In genomic region chr6:136037246-136037884, GRCh38 we compare ENCODE assay signal across 8 cellular contexts.
A peak's percentile ranks its signal among the peaks of the same experiment; 100 is the strongest.
DNase-seq lines count a peak whose midpoint lies in the region; ATAC-seq and TF ChIP-seq lines count a peak whose summit lies in the region.

No MANE protein-coding gene starts in this region.

- H3K4me1 ChIP-seq in transverse colon = peaks cover 0 to 4% (median 2%) of the 10 kb centered on the region in 4 donors
- H3K4me1 ChIP-seq in CD8-positive, alpha-beta memory T cell (ENCODE audit: insufficient read depth, low read length) = no peaks in the 10 kb centered on the region

- WGBS in transverse colon (ENCODE audit: low coverage in 1 of 2), 2 donors = 60 to 70% methylated on average over 2 to 9 of the region's 9 CpGs

- TF ChIP-seq POLR2A in transverse colon (IDR thresholded peaks at IDR 0.05) = no peak

- ATAC-seq in activated naive CD4-positive, alpha-beta T cell treated with anti-CD3 and anti-CD28 coated beads, Interleukin-2, amount 50 U/mL, for 72 hours = peak; percentile 79 to 100
- peak; percentile 77 for ATAC-seq in memory B cell (ENCODE audit: low read depth)

- peak; percentile 16 to 67 for DNase-seq in activated naive CD4-positive, alpha-beta T cell treated with anti-CD3 and anti-CD28 coated beads, Interleukin-2, amount 50 U/mL, for 72 hours (ENCODE audit: low spot score in 2 of 2)
- DNase-seq in activated naive CD4-positive, alpha-beta T cell (lab: John Stamatoyannopoulos, UW) = no peak
- DNase-seq in memory B cell (ENCODE audit: low spot score in 2 of 2) = no peak
- DNase-seq in transverse colon = no peak
- DNase-seq in NCI-H82 (lab: John Stamatoyannopoulos, UW) = no peak
- no peak for DNase-seq in NCI-H128 (lab: John Stamatoyannopoulos, UW; ENCODE audit: unreplicated experiment)
- no peak for DNase-seq in CD8-positive, alpha-beta memory T cell

- POLR2A ChIA-PET in CD8-positive, alpha-beta memory T cell (lab: Charles Lee) = no interaction called here

- H3K27me3 ChIP-seq in transverse colon = no peaks in the 10 kb centered on the region
- H3K27me3 ChIP-seq in CD8-positive, alpha-beta memory T cell (ENCODE audit: insufficient read depth, low read length, poor library complexity, severe bottlenecking) = no peaks in the 10 kb centered on the region

- H3K4me3 Mint-ChIP-seq in brain (peak overlapping the region in 3 of 5 experiments; percentile 64 to 80 (median 75)), memory B cell (no peak overlapping the region)
- H3K4me3 Mint-ChIP-seq in CD8-positive, alpha-beta memory T cell = no peak overlapping the region

- in situ Hi-C loops in transverse colon (cut with MboI; ENCODE audit: low pct_ligation_motif_present in 1 of 4, low pct_unique_long_range_greater_than_20kb in 1 of 4, low sequenced_read_pairs in 3 of 4) = no loop called here

- CTCF ChIA-PET in CD8-positive, alpha-beta memory T cell (lab: Charles Lee) = no interaction called here

- intact Hi-C loops in transverse colon (cut with DNase I; ENCODE audit: low total_unique reads) = no loop called here

- H3K36me3 Mint-ChIP-seq in activated naive CD4-positive, alpha-beta T cell treated with anti-CD3 and anti-CD28 coated beads, Interleukin-2, amount 50 U/mL, for 72 hours = no peaks in the 10 kb centered on the region
- H3K36me3 Mint-ChIP-seq in brain (no peaks in the 10 kb centered on the region), memory B cell (peaks cover 2% of the 10 kb centered on the region)
- H3K36me3 Mint-ChIP-seq in CD8-positive, alpha-beta memory T cell = no peaks in the 10 kb centered on the region

- H3K36me3 ChIP-seq in transverse colon = no peaks in the 10 kb centered on the region
- H3K36me3 ChIP-seq in CD8-positive, alpha-beta memory T cell (ENCODE audit: insufficient read depth, low read length) = no peaks in the 10 kb centered on the region

- no peak overlapping the region for H3K4me3 ChIP-seq in transverse colon
- H3K4me3 ChIP-seq in CD8-positive, alpha-beta memory T cell (ENCODE audit: low read length) = no peak overlapping the region

- TF ChIP-seq CTCF in brain (conservative IDR thresholded peaks at IDR 0.05) (no peak), transverse colon (IDR thresholded peaks at IDR 0.05) (no peak)

- peaks cover 23% of the 10 kb centered on the region for H3K4me1 Mint-ChIP-seq in brain
- H3K4me1 Mint-ChIP-seq in memory B cell = peaks cover 5% of the 10 kb centered on the region
- H3K4me1 Mint-ChIP-seq in CD8-positive, alpha-beta memory T cell = peaks cover 0 to 4% (median 2%) of the 10 kb centered on the region in 3 donors

- no peaks in the 10 kb centered on the region for H3K9me3 ChIP-seq in transverse colon
- no peaks in the 10 kb centered on the region for H3K9me3 ChIP-seq in CD8-positive, alpha-beta memory T cell (ENCODE audit: low read length)

- peak overlapping the region; percentile 57 to 71 (median 68) for H3K27ac ChIP-seq in transverse colon
- no peak overlapping the region for H3K27ac ChIP-seq in CD8-positive, alpha-beta memory T cell (ENCODE audit: low read depth, low read length)

- no peak for TF ChIP-seq EP300 in transverse colon (IDR thresholded peaks at IDR 0.05; ENCODE audit: low read depth)

- no peaks in the 10 kb centered on the region for H3K9me3 Mint-ChIP-seq in activated naive CD4-positive, alpha-beta T cell treated with anti-CD3 and anti-CD28 coated beads, Interleukin-2, amount 50 U/mL, for 72 hours
- H3K9me3 Mint-ChIP-seq in brain (no peaks in the 10 kb centered on the region), memory B cell (no peaks in the 10 kb centered on the region)
- peaks cover 0 to 2% (median 0%) of the 10 kb centered on the region in 5 donors for H3K9me3 Mint-ChIP-seq in CD8-positive, alpha-beta memory T cell

- H3K27ac Mint-ChIP-seq in activated naive CD4-positive, alpha-beta T cell treated with anti-CD3 and anti-CD28 coated beads, Interleukin-2, amount 50 U/mL, for 72 hours = no peak overlapping the region
- H3K27ac Mint-ChIP-seq in brain (peak overlapping the region in 3 of 5 experiments; percentile 90 to 95 (median 92)), memory B cell (no peak overlapping the region)
- H3K27ac Mint-ChIP-seq in CD8-positive, alpha-beta memory T cell = peak overlapping the region in 2 of 8 donors; percentile 31 to 47

- H3K27me3 Mint-ChIP-seq in brain (no peaks in the 10 kb centered on the region), memory B cell (no peaks in the 10 kb centered on the region)
- H3K27me3 Mint-ChIP-seq in CD8-positive, alpha-beta memory T cell = peaks cover 2 to 28% of the 10 kb centered on the region in 2 donors

Comparison
In these comparisons a context has a peak if more than half of its experiments do, and no peak if none do; other contexts are left out.
1. DNase-seq: peak in activated naive CD4-positive, alpha-beta T cell treated with anti-CD3 and anti-CD28 coated beads, Interleukin-2, amount 50 U/mL, for 72 hours (2 of 2); none in activated naive CD4-positive, alpha-beta T cell (0 of 4), memory B cell (0 of 2), transverse colon (single experiment), NCI-H82 (single experiment), NCI-H128 (single experiment) and CD8-positive, alpha-beta memory T cell (0 of 5).
2. H3K27ac Mint-ChIP-seq: peak in brain (3 of 5); none in activated naive CD4-positive, alpha-beta T cell treated with anti-CD3 and anti-CD28 coated beads, Interleukin-2, amount 50 U/mL, for 72 hours (0 of 2) and memory B cell (single experiment).
3. H3K4me3 Mint-ChIP-seq: peak in brain (3 of 5); none in memory B cell (single experiment) and CD8-positive, alpha-beta memory T cell (0 of 7).